Comparison of ENCODE assay signal across 29 cellular contexts in the genomic region with DNA sequence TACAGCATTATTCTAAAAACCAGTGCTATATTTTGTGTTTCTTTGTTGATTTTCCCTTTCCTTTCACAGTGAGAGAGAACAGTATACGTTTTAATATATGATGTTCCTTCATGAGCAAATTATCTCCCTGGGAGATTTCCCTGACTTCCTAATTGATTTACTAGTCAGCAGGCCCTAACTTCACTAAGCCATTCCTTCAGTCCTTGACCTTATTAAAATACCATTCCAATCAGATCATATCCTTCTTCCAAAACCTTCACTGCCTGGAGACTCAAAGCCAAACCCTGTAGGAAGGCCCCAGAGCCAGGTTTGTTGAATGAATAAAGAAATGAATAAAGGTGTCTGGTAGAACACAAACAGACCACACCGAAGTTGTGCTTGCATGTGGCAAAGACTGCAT. TPM values are rescaled to one million over a fixed set of nuclear protein-coding genes. Genes with fewer than 3 reads are reported as not detected.
DNase-seq lines count a peak whose midpoint lies in the region; ATAC-seq and TF ChIP-seq lines count a peak whose summit lies in the region.
"Had no signal": no experiment of that assay in that cellular context is flagged by ENCODE, and none has a peak within 500 bp of the region (broad histone marks: within the 10 kb centered on the region; RNA-seq: fewer than 3 reads in every experiment).

No MANE protein-coding gene starts in this region.

- H3K36me3 ChIP-seq in right lobe of liver: no peaks in the 10 kb centered on the region
- H3K36me3 ChIP-seq: BLaER1, left ventricle myocardium inferior, stomach, thyroid gland, vagina, WERI-Rb-1 had no signal

- peak overlapping the region; percentile 5 for H3K27ac Mint-ChIP-seq in activated naive CD8-positive, alpha-beta T cell
- H3K27ac Mint-ChIP-seq in activated naive CD8-positive, alpha-beta T cell treated with anti-CD3 and anti-CD28 coated beads, Interleukin-2, amount 50 U/mL, for 24 hours: no peak overlapping the region
- H3K27ac Mint-ChIP-seq in HFFc6: peak overlapping the region; percentile 62
- H3K27ac Mint-ChIP-seq: activated CD4-positive, alpha-beta T cell treated with anti-CD3 and anti-CD28 coated beads, Interleukin-2, amount 10 ng/mL, durations not matched to agents 24 days and 14 days; activated T-cell treated with anti-CD3 and anti-CD28 coated beads, Interleukin-2, amount 50 U/mL, for 24 hours; GM23338 had no signal

- 74% methylated on average over 2 of the region's 2 CpGs for WGBS in right lobe of liver (ENCODE audit: insufficient coverage, low coverage, low lambda C conversion rate, missing lambda C conversion rate)

- H3K36me3 Mint-ChIP-seq in activated naive CD8-positive, alpha-beta T cell: peaks cover 12% of the 10 kb centered on the region
- H3K36me3 Mint-ChIP-seq in activated naive CD8-positive, alpha-beta T cell treated with anti-CD3 and anti-CD28 coated beads, Interleukin-2, amount 50 U/mL, for 24 hours (ENCODE audit: low read depth): peaks cover 8% of the 10 kb centered on the region
- H3K36me3 Mint-ChIP-seq in HFFc6 (ENCODE audit: low read depth): 0 out of 2 replicates have a peak, but pooled peaks cover 7% of the 10 kb centered on the region

- intact Hi-C loops in right lobe of liver (cut with DNase I): no loop called here

- H3K4me1 Mint-ChIP-seq in activated naive CD8-positive, alpha-beta T cell (ENCODE audit: low read depth): peaks cover 16% of the 10 kb centered on the region
- H3K4me1 Mint-ChIP-seq in activated naive CD8-positive, alpha-beta T cell treated with anti-CD3 and anti-CD28 coated beads, Interleukin-2, amount 50 U/mL, for 24 hours: peaks cover 8% of the 10 kb centered on the region
- H3K4me1 Mint-ChIP-seq in HFFc6 (ENCODE audit: low read depth): peaks cover 53% of the 10 kb centered on the region
- H3K4me1 Mint-ChIP-seq: GM23338 had no signal

- TF ChIP-seq POLR2A in right lobe of liver (IDR thresholded peaks at IDR 0.05): no peak

- no peak overlapping the region for H3K4me3 Mint-ChIP-seq in activated naive CD8-positive, alpha-beta T cell
- no peak overlapping the region for H3K4me3 Mint-ChIP-seq in activated naive CD8-positive, alpha-beta T cell treated with anti-CD3 and anti-CD28 coated beads, Interleukin-2, amount 50 U/mL, for 24 hours
- no peak overlapping the region for H3K4me3 Mint-ChIP-seq in HFFc6
- H3K4me3 Mint-ChIP-seq: activated CD4-positive, alpha-beta T cell treated with anti-CD3 and anti-CD28 coated beads, Interleukin-2, amount 10 ng/mL, durations not matched to agents 24 days and 14 days; activated T-cell treated with anti-CD3 and anti-CD28 coated beads, Interleukin-2, amount 50 U/mL, for 24 hours; central memory CD8-positive, alpha-beta T cell; GM23338; naive thymus-derived CD8-positive, alpha-beta T cell had no signal

- ATAC-seq in activated naive CD8-positive, alpha-beta T cell treated with anti-CD3 and anti-CD28 coated beads, Interleukin-2, amount 50 U/mL, for 24 hours: no peak
- ATAC-seq in right lobe of liver (no peak), GM21381 (IDR thresholded peaks at IDR 0.05; ENCODE audit: unreplicated experiment) (no peak)
- ATAC-seq: GM23338; naive thymus-derived CD8-positive, alpha-beta T cell; Panc1 had no signal

- H3K27me3 ChIP-seq in right lobe of liver: no peaks in the 10 kb centered on the region
- H3K27me3 ChIP-seq: BLaER1, stomach, thyroid gland, vagina had no signal

- no peaks in the 10 kb centered on the region for H3K27me3 Mint-ChIP-seq in activated naive CD8-positive, alpha-beta T cell
- H3K27me3 Mint-ChIP-seq in activated naive CD8-positive, alpha-beta T cell treated with anti-CD3 and anti-CD28 coated beads, Interleukin-2, amount 50 U/mL, for 24 hours: no peaks in the 10 kb centered on the region
- H3K27me3 Mint-ChIP-seq in HFFc6 (ENCODE audit: insufficient read depth): no peaks in the 10 kb centered on the region
- H3K27me3 Mint-ChIP-seq: activated CD4-positive, alpha-beta T cell treated with anti-CD3 and anti-CD28 coated beads, Interleukin-2, amount 10 ng/mL, durations not matched to agents 24 days and 14 days; activated T-cell treated with anti-CD3 and anti-CD28 coated beads, Interleukin-2, amount 50 U/mL, for 24 hours; central memory CD8-positive, alpha-beta T cell; naive thymus-derived CD8-positive, alpha-beta T cell had no signal

- H3K27ac ChIP-seq in right lobe of liver: no peak overlapping the region
- H3K27ac ChIP-seq: BLaER1, KMS-11, left ventricle myocardium inferior, stomach, thyroid gland, vagina had no signal

- no peak overlapping the region for H3K4me3 ChIP-seq in fibroblast of villous mesenchyme (ENCODE audit: low read depth, low read length)
- no peak overlapping the region for H3K4me3 ChIP-seq in right lobe of liver
- H3K4me3 ChIP-seq: BLaER1, GM23338, left ventricle myocardium inferior, stomach, thyroid gland, vagina had no signal

- DNase-seq in activated naive CD8-positive, alpha-beta T cell treated with anti-CD3 and anti-CD28 coated beads, Interleukin-2, amount 50 U/mL, for 24 hours: no peak
- DNase-seq in HFFc6: peak; percentile 55
- peak; percentile 79 for DNase-seq in fibroblast of villous mesenchyme (ENCODE audit: low read depth)
- DNase-seq in right lobe of liver: no peak
- no peak for DNase-seq in activated naive CD4-positive, alpha-beta T cell treated with anti-CD3 and anti-CD28 coated beads, Interleukin-2, amount 50 U/mL, for 16 hours
- DNase-seq in DMS79 treated with DMSO at 0.1 percent for 48 hours (lab: John Stamatoyannopoulos, UW): no peak
- DNase-seq: activated CD4-positive, alpha-beta T cell treated with anti-CD3 and anti-CD28 coated beads, Interleukin-2, amount 10 ng/mL, durations not matched to agents 24 days and 14 days; activated gamma-delta T cell treated with Interleukin-2 at 50 U/mL for 16 hours; activated T-cell treated with anti-CD3 and anti-CD28 coated beads, Interleukin-2, amount 50 U/mL, for 24 hours; left ventricle myocardium inferior; midbrain; naive thymus-derived CD8-positive, alpha-beta T cell; NCI-H1436; occipital lobe; SHP77 treated with DMSO at 0.1 percent for 48 hours; small intestine; stimulated activated CD4-positive, alpha-beta T cell treated with anti-CD3 and anti-CD28 coated beads, Interleukin-1b, Interleukin-23, amount 100 ng/mL, for 48 hours; stomach; T1000; thyroid gland; WERI-Rb-1 had no signal

- H3K4me1 ChIP-seq in right lobe of liver: no peaks in the 10 kb centered on the region
- H3K4me1 ChIP-seq: left ventricle myocardium inferior, stomach, vagina had no signal

- no peaks in the 10 kb centered on the region for H3K9me3 ChIP-seq in right lobe of liver
- H3K9me3 ChIP-seq: stomach, thyroid gland, vagina had no signal

- no peak for TF ChIP-seq CTCF in HFFc6 (IDR thresholded peaks at IDR 0.05)
- TF ChIP-seq CTCF in fibroblast of villous mesenchyme (IDR thresholded peaks at IDR 0.05; ENCODE audit: insufficient read depth, low read depth, low read length): no peak
- no peak for TF ChIP-seq CTCF in right lobe of liver (IDR thresholded peaks at IDR 0.05)

- H3K9me3 Mint-ChIP-seq in activated naive CD8-positive, alpha-beta T cell (ENCODE audit: low read depth): peaks cover 5% of the 10 kb centered on the region
- no peaks in the 10 kb centered on the region for H3K9me3 Mint-ChIP-seq in activated naive CD8-positive, alpha-beta T cell treated with anti-CD3 and anti-CD28 coated beads, Interleukin-2, amount 50 U/mL, for 24 hours
- H3K9me3 Mint-ChIP-seq in HFFc6: no peaks in the 10 kb centered on the region
- H3K9me3 Mint-ChIP-seq: central memory CD8-positive, alpha-beta T cell; GM23338 had no signal

RNA-seq across cellular contexts. Expression of gene ARHGEF3, which starts 43.8 kb away (rescaled TPM):
- 1 to 10 TPM; 1.7 to 5.9 (median 2.4) TPM for total RNA-seq in HFFc6 (2021; fragmentation: NEBNext Ultra II Directional; extraction: Animal tissue kit (Norgen Biotek cat#: 25700))
- total RNA-seq in fibroblast of villous mesenchyme (5.5 and 6.5 TPM in 2 replicates), right lobe of liver (1 to 10 TPM; 1.0 to 2.9 (median 1.6) TPM)

Comparison
In these comparisons a context has a peak if more than half of its experiments do, and no peak if none do; other contexts are left out.
1. DNase-seq: peak in HFFc6 (single experiment) and fibroblast of villous mesenchyme (single experiment); none in activated naive CD8-positive, alpha-beta T cell treated with anti-CD3 and anti-CD28 coated beads, Interleukin-2, amount 50 U/mL, for 24 hours (single experiment), right lobe of liver (0 of 3), activated naive CD4-positive, alpha-beta T cell treated with anti-CD3 and anti-CD28 coated beads, Interleukin-2, amount 50 U/mL, for 16 hours (single experiment) and DMS79 treated with DMSO at 0.1 percent for 48 hours (single experiment).